ENCODE assay signal across 16 cellular contexts in genomic region chr5:115375922-115376321, GRCh38.
DNase-seq lines count a peak whose midpoint lies in the region; ATAC-seq and TF ChIP-seq lines count a peak whose summit lies in the region.
"Had no signal": no experiment of that assay in that cellular context is flagged by ENCODE, and none has a peak within 500 bp of the region (broad histone marks: within the 10 kb centered on the region; RNA-seq: fewer than 3 reads in every experiment).

No MANE protein-coding gene starts in this region.

- ATAC-seq in GM19452 (IDR thresholded peaks at IDR 0.05; ENCODE audit: unreplicated experiment) (no peak), HG03025 (IDR thresholded peaks at IDR 0.05; ENCODE audit: low FRiP score, unreplicated experiment) (no peak), HG03280 (IDR thresholded peaks at IDR 0.05; ENCODE audit: unreplicated experiment) (no peak)
- ATAC-seq: stimulated activated naive B cell treated with anti-CD40 and anti-IgM and Interleukin-4, amounts not matched to agents 10 μg/mL and 1 μg/mL and 100 μg/mL, for 72 hours had no signal

- H3K36me3 Mint-ChIP-seq in Calu3 (ENCODE audit: insufficient read depth, unreplicated experiment): peaks cover 30% of the 10 kb centered on the region
- H3K36me3 Mint-ChIP-seq: activated naive CD8-positive, alpha-beta T cell; stimulated activated naive B cell treated with anti-CD40 and anti-IgM and Interleukin-4, amounts not matched to agents 10 μg/mL and 1 μg/mL and 100 μg/mL, for 72 hours had no signal

- H3K27ac Mint-ChIP-seq in Calu3 (ENCODE audit: unreplicated experiment): peak overlapping the region; percentile 95
- H3K27ac Mint-ChIP-seq: activated naive CD8-positive, alpha-beta T cell; stimulated activated naive B cell treated with anti-CD40 and anti-IgM and Interleukin-4, amounts not matched to agents 10 μg/mL and 1 μg/mL and 100 μg/mL, for 72 hours had no signal

- H3K9me3 Mint-ChIP-seq in Calu3 (ENCODE audit: low read depth, unreplicated experiment): no peaks in the 10 kb centered on the region
- H3K9me3 Mint-ChIP-seq: stimulated activated naive B cell treated with anti-CD40 and anti-IgM and Interleukin-4, amounts not matched to agents 10 μg/mL and 1 μg/mL and 100 μg/mL, for 72 hours had no signal

- peak overlapping the region; percentile 54 to 73 for H3K27ac ChIP-seq in liver (ENCODE audit: low read depth in 1 of 2, low read length in 2 of 2)
- H3K27ac ChIP-seq: uterus had no signal

- no peaks in the 10 kb centered on the region for H3K27me3 Mint-ChIP-seq in Calu3 (ENCODE audit: unreplicated experiment)

- H3K4me3 Mint-ChIP-seq in Calu3 (ENCODE audit: low read depth, unreplicated experiment): no peak overlapping the region
- H3K4me3 Mint-ChIP-seq: activated naive CD8-positive, alpha-beta T cell; stimulated activated naive B cell treated with anti-CD40 and anti-IgM and Interleukin-4, amounts not matched to agents 10 μg/mL and 1 μg/mL and 100 μg/mL, for 72 hours had no signal

- TF ChIP-seq RAD21 in liver (IDR thresholded peaks at IDR 0.05): peak; percentile 54 to 67

- WGBS in liver: 26% methylated on average over 4 of the region's 4 CpGs

- H3K4me3 ChIP-seq in choroid plexus epithelial cell (ENCODE audit: low read depth, low read length) (no peak overlapping the region), liver (ENCODE audit: low read depth in 1 of 3, low read length in 3 of 3) (no peak overlapping the region), H7 (ENCODE audit: insufficient read depth, low read depth, low read length) (no peak overlapping the region)
- H3K4me3 ChIP-seq: uterus had no signal

- intact Hi-C loops in Calu3 (cut with micrococcal nuclease; ENCODE audit: unreplicated experiment): loop anchor here (2.0 kb wide), 2 partner anchors 91 to 157 kb away; no protein-coding TSS in a partner anchor

- DNase-seq in Calu3: peak; percentile 34
- peak; percentile 64 for DNase-seq in NCI-H2029 (lab: John Stamatoyannopoulos, UW)
- DNase-seq in choroid plexus epithelial cell (ENCODE audit: low read depth): peak; percentile 43
- no peak for DNase-seq in H7
- DNase-seq: activated CD8-positive, alpha-beta memory T cell treated with anti-CD3 and anti-CD28 coated beads, Interleukin-2, amount 50 U/mL, for 4 hours; mesendoderm; NCI-H187 treated with DMSO at 0.1 percent for 48 hours; NCI-H774; stimulated activated CD4-positive, alpha-beta T cell treated with anti-CD3 and anti-CD28 coated beads, Interleukin-4, amount 100 ng/mL, for 1 hour; stimulated activated naive B cell treated with anti-CD40 and anti-IgM and Interleukin-4, amounts not matched to agents 10 μg/mL and 1 μg/mL and 100 μg/mL, for 72 hours; uterus had no signal

- CTCF ChIA-PET in Calu3 (lab: Charles Lee): interaction anchor here (0.8 to 1.6 kb wide), 6 partner anchors 12 to 198 kb away, joined by 3 to 13 read pairs (median 4); no protein-coding TSS in a partner anchor

- no TSS peak for BruUV-seq in Calu3 (replicated peaks; lab: Mats Ljungman, UMichigan)

- H3K4me1 ChIP-seq in liver (ENCODE audit: control insufficient read depth in 4 of 4, insufficient read depth in 4 of 4, low read length in 3 of 4): no peaks in the 10 kb centered on the region
- H3K4me1 ChIP-seq: uterus had no signal

- H3K27me3 ChIP-seq in liver (ENCODE audit: control insufficient read depth in 4 of 4, insufficient read depth in 4 of 4, low read length in 3 of 4): no peaks in the 10 kb centered on the region
- H3K27me3 ChIP-seq in H7 (ENCODE audit: control insufficient read depth, insufficient read depth, low read length): no peaks in the 10 kb centered on the region
- H3K27me3 ChIP-seq: uterus had no signal

- peaks cover 59% of the 10 kb centered on the region for H3K4me1 Mint-ChIP-seq in Calu3 (ENCODE audit: low read depth, unreplicated experiment)
- H3K4me1 Mint-ChIP-seq: stimulated activated naive B cell treated with anti-CD40 and anti-IgM and Interleukin-4, amounts not matched to agents 10 μg/mL and 1 μg/mL and 100 μg/mL, for 72 hours had no signal

- H3K9me3 ChIP-seq in liver (ENCODE audit: control insufficient read depth in 4 of 4, low read length in 3 of 4): no peaks in the 10 kb centered on the region
- H3K9me3 ChIP-seq: uterus had no signal

- H3K36me3 ChIP-seq in liver (ENCODE audit: control insufficient read depth in 4 of 4, insufficient read depth in 3 of 4, low read depth in 1 of 4, low read length in 3 of 4) (no peaks in the 10 kb centered on the region), H7 (replicated peaks; ENCODE audit: control insufficient read depth, insufficient read depth, low read length) (no peaks in the 10 kb centered on the region)
- H3K36me3 ChIP-seq: uterus had no signal

- TF ChIP-seq CTCF in Calu3 (IDR thresholded peaks at IDR 0.05; ENCODE audit: unreplicated experiment): no peak
- TF ChIP-seq CTCF in choroid plexus epithelial cell (conservative IDR thresholded peaks at IDR 0.05; ENCODE audit: low read depth, low read length): no peak
- TF ChIP-seq CTCF in liver (IDR thresholded peaks at IDR 0.05; ENCODE audit: low read depth, low read length, missing input control): no peak

- no peak overlapping the region for H3K9ac ChIP-seq in liver (ENCODE audit: low read depth in 1 of 2, low read length in 2 of 2)

TF ChIP-seq in liver, 16 proteins besides CTCF, POLR2A, EP300 and RAD21:
- TF ChIP-seq FOXA2 (IDR thresholded peaks at IDR 0.05) (peak; percentile 71), SP1 (IDR thresholded peaks at IDR 0.05) (peak; percentile 97), REST (IDR thresholded peaks at IDR 0.05) (peak; percentile 49), EGR1 (IDR thresholded peaks at IDR 0.05; ENCODE audit: low read depth in 2 of 2) (peak in 1 of 2 donors; percentile 44), MAX (IDR thresholded peaks at IDR 0.05) (peak; percentile 53), JUND (IDR thresholded peaks at IDR 0.05) (peak; percentile 85 to 91), NR2F2 (IDR thresholded peaks at IDR 0.05) (peak; percentile 68), ZBTB33 (IDR thresholded peaks at IDR 0.05) (peak; percentile 72), ATF3 (IDR thresholded peaks at IDR 0.05) (peak; percentile 69), TAF1 (conservative IDR thresholded peaks at IDR 0.05) (peak; percentile 25), FOXA1 (IDR thresholded peaks at IDR 0.05) (peak; percentile 76), HNF4A (conservative IDR thresholded peaks at IDR 0.05) (peak; percentile 96 to 98), HNF4G (IDR thresholded peaks at IDR 0.05) (peak; percentile 94), GABPA (IDR thresholded peaks at IDR 0.05 in 1 of 2, conservative IDR thresholded peaks at IDR 0.05 in 1 of 2) (no peak), YY1 (IDR thresholded peaks at IDR 0.05) (peak; percentile 51), RXRA (IDR thresholded peaks at IDR 0.05) (peak; percentile 98)
TF ChIP-seq in liver: peak in this region for 15.
